In the genomic region with DNA sequence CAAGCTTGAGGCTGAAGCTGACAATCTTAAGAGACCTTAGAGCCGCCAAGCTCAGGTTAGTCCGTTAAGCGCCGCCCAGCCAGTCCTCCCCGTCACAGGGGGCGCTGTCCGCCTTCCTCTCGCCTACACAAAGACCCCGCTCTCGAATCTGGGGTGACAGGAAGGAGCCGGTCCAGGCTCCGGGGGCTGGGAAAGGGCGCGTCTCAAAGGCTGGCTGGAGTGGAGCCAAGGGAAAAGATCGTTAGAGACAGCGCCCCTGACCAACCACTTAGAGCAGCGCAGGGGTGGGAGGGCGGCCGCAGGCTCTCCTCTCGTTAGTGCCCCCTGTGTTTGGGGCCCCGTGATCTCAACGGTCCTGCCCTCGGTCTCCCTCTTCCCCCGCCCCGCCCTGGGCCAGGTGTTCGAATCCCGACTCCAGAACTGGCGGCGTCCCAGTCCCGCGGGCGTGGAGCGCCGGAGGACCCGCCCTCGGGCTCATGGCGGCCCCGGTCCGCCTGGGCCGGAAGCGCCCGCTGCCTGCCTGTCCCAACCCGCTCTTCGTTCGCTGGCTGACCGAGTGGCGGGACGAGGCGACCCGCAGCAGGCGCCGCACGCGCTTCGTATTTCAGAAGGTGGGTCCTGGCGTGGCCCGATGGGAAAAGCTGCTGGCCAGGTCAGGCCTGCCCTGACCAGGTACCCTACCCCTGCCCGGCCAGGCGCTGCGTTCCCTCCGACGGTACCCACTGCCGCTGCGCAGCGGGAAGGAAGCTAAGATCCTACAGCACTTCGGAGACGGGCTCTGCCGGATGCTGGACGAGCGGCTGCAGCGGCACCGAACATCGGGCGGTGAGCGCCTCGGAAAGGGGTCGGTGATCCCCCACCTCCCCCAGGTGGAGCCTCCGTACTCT, we compare ENCODE assay signal across 1 cellular context.
TF ChIP-seq lines count a peak whose summit lies in the region.

A gene with protein sequence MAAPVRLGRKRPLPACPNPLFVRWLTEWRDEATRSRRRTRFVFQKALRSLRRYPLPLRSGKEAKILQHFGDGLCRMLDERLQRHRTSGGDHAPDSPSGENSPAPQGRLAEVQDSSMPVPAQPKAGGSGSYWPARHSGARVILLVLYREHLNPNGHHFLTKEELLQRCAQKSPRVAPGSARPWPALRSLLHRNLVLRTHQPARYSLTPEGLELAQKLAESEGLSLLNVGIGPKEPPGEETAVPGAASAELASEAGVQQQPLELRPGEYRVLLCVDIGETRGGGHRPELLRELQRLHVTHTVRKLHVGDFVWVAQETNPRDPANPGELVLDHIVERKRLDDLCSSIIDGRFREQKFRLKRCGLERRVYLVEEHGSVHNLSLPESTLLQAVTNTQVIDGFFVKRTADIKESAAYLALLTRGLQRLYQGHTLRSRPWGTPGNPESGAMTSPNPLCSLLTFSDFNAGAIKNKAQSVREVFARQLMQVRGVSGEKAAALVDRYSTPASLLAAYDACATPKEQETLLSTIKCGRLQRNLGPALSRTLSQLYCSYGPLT (plus strand): TSS at position 156 of the 887 bp plus-strand sequence. CDS start 321 bp downstream, at position 477.

TF ChIP-seq in HepG2, 621 proteins besides CTCF, POLR2A, EP300 and RAD21 (continued from another document and continues in another):
- no peak for TF ChIP-seq CBX1 (IDR thresholded peaks at IDR 0.05; ENCODE audit: low read depth)
- no peak for TF ChIP-seq KDM1A (CRISPR knock-in tag; IDR thresholded peaks at IDR 0.05)
- no peak for TF ChIP-seq ZNF737 (CRISPR knock-in tag; IDR thresholded peaks at IDR 0.05; ENCODE audit: borderline replicate concordance)
- no peak for TF ChIP-seq NFIB (CRISPR knock-in tag; IDR thresholded peaks at IDR 0.05; ENCODE audit: borderline replicate concordance)
- TF ChIP-seq ZNF530 (CRISPR knock-in tag; IDR thresholded peaks at IDR 0.05; ENCODE audit: low read depth), result no peak
- TF ChIP-seq YY1 (IDR thresholded peaks at IDR 0.05; ENCODE audit: insufficient read depth, insufficient replicate concordance, low read depth, low read length), result peak; percentile 84
- TF ChIP-seq EHMT2 (IDR thresholded peaks at IDR 0.05; ENCODE audit: borderline replicate concordance, low read depth, low read length), result 0 out of 2 replicates have a peak, but pooled peaks have one; percentile 23
- TF ChIP-seq NKX3-1 (CRISPR knock-in tag; IDR thresholded peaks at IDR 0.05), result peak; percentile 89
- no peak for TF ChIP-seq SMYD3 (CRISPR knock-in tag; IDR thresholded peaks at IDR 0.05)
- TF ChIP-seq, protein P1, sequence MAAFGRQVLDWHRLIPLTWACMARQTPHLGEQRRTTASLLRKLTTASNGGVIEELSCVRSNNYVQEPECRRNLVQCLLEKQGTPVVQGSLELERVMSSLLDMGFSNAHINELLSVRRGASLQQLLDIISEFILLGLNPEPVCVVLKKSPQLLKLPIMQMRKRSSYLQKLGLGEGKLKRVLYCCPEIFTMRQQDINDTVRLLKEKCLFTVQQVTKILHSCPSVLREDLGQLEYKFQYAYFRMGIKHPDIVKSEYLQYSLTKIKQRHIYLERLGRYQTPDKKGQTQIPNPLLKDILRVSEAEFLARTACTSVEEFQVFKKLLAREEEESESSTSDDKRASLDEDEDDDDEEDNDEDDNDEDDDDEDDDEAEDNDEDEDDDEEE (CRISPR knock-in tag; IDR thresholded peaks at IDR 0.05), result no peak; the same call in none of the 2 replicates
- TF ChIP-seq, protein P2, sequence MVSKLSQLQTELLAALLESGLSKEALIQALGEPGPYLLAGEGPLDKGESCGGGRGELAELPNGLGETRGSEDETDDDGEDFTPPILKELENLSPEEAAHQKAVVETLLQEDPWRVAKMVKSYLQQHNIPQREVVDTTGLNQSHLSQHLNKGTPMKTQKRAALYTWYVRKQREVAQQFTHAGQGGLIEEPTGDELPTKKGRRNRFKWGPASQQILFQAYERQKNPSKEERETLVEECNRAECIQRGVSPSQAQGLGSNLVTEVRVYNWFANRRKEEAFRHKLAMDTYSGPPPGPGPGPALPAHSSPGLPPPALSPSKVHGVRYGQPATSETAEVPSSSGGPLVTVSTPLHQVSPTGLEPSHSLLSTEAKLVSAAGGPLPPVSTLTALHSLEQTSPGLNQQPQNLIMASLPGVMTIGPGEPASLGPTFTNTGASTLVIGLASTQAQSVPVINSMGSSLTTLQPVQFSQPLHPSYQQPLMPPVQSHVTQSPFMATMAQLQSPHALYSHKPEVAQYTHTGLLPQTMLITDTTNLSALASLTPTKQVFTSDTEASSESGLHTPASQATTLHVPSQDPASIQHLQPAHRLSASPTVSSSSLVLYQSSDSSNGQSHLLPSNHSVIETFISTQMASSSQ (IDR thresholded peaks at IDR 0.05; ENCODE audit: low read depth), result no peak
- TF ChIP-seq, protein P2 (CRISPR knock-in tag; IDR thresholded peaks at IDR 0.05; ENCODE audit: borderline replicate concordance), result no peak; the same call in 1 of the 2 replicates
- no peak for TF ChIP-seq SP1 (IDR thresholded peaks at IDR 0.05)
- peak; percentile 79 for TF ChIP-seq SP1 (CRISPR knock-in tag; IDR thresholded peaks at IDR 0.05)
- TF ChIP-seq, protein P3, sequence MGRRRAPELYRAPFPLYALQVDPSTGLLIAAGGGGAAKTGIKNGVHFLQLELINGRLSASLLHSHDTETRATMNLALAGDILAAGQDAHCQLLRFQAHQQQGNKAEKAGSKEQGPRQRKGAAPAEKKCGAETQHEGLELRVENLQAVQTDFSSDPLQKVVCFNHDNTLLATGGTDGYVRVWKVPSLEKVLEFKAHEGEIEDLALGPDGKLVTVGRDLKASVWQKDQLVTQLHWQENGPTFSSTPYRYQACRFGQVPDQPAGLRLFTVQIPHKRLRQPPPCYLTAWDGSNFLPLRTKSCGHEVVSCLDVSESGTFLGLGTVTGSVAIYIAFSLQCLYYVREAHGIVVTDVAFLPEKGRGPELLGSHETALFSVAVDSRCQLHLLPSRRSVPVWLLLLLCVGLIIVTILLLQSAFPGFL (CRISPR knock-in tag; IDR thresholded peaks at IDR 0.05), result no peak
- TF ChIP-seq ZFP1 (CRISPR knock-in tag; IDR thresholded peaks at IDR 0.05), result 0 out of 2 replicates have a peak, but pooled peaks have one; percentile 64
- no peak for TF ChIP-seq SCMH1 (CRISPR knock-in tag; IDR thresholded peaks at IDR 0.05; ENCODE audit: borderline replicate concordance)
- TF ChIP-seq, protein P4, sequence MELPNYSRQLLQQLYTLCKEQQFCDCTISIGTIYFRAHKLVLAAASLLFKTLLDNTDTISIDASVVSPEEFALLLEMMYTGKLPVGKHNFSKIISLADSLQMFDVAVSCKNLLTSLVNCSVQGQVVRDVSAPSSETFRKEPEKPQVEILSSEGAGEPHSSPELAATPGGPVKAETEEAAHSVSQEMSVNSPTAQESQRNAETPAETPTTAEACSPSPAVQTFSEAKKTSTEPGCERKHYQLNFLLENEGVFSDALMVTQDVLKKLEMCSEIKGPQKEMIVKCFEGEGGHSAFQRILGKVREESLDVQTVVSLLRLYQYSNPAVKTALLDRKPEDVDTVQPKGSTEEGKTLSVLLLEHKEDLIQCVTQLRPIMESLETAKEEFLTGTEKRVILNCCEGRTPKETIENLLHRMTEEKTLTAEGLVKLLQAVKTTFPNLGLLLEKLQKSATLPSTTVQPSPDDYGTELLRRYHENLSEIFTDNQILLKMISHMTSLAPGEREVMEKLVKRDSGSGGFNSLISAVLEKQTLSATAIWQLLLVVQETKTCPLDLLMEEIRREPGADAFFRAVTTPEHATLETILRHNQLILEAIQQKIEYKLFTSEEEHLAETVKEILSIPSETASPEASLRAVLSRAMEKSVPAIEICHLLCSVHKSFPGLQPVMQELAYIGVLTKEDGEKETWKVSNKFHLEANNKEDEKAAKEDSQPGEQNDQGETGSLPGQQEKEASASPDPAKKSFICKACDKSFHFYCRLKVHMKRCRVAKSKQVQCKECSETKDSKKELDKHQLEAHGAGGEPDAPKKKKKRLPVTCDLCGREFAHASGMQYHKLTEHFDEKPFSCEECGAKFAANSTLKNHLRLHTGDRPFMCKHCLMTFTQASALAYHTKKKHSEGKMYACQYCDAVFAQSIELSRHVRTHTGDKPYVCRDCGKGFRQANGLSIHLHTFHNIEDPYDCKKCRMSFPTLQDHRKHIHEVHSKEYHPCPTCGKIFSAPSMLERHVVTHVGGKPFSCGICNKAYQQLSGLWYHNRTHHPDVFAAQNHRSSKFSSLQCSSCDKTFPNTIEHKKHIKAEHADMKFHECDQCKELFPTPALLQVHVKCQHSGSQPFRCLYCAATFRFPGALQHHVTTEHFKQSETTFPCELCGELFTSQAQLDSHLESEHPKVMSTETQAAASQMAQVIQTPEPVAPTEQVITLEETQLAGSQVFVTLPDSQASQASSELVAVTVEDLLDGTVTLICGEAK (IDR thresholded peaks at IDR 0.05), result no peak
- TF ChIP-seq, protein P4 (CRISPR knock-in tag; IDR thresholded peaks at IDR 0.05), result peak; percentile 69; the same call in 1 of the 2 replicates
- TF ChIP-seq, protein P5, sequence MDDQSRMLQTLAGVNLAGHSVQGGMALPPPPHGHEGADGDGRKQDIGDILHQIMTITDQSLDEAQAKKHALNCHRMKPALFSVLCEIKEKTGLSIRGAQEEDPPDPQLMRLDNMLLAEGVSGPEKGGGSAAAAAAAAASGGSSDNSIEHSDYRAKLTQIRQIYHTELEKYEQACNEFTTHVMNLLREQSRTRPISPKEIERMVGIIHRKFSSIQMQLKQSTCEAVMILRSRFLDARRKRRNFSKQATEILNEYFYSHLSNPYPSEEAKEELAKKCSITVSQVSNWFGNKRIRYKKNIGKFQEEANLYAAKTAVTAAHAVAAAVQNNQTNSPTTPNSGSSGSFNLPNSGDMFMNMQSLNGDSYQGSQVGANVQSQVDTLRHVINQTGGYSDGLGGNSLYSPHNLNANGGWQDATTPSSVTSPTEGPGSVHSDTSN (CRISPR knock-in tag; IDR thresholded peaks at IDR 0.05; ENCODE audit: borderline replicate concordance), result no peak
- TF ChIP-seq ZNF564 (CRISPR knock-in tag; IDR thresholded peaks at IDR 0.05), result 0 out of 2 replicates have a peak, but pooled peaks have one; percentile 16
- TF ChIP-seq JUNB (CRISPR knock-in tag; IDR thresholded peaks at IDR 0.05; ENCODE audit: borderline replicate concordance), result no peak
- TF ChIP-seq SRSF4 (IDR thresholded peaks at IDR 0.05; ENCODE audit: low read depth, low read length, poor library complexity, severe bottlenecking), result no peak
- no peak for TF ChIP-seq ZNF441 (CRISPR knock-in tag; IDR thresholded peaks at IDR 0.05; ENCODE audit: borderline replicate concordance)
- peak; percentile 80 for TF ChIP-seq GATAD2A (CRISPR knock-in tag; IDR thresholded peaks at IDR 0.05)
- no peak for TF ChIP-seq MBD4 (IDR thresholded peaks at IDR 0.05; ENCODE audit: borderline replicate concordance, low read length)
- no peak; the same call in 1 of the 2 replicates for TF ChIP-seq AHR (CRISPR knock-in tag; IDR thresholded peaks at IDR 0.05)
- 0 out of 2 replicates have a peak, but pooled peaks have one; percentile 17 for TF ChIP-seq ZBTB7A (CRISPR knock-in tag; IDR thresholded peaks at IDR 0.05)
- TF ChIP-seq ZKSCAN1 (IDR thresholded peaks at IDR 0.05; ENCODE audit: low read length), result no peak
